ENCODE assay signal across 8 cellular contexts in the genomic region with DNA sequence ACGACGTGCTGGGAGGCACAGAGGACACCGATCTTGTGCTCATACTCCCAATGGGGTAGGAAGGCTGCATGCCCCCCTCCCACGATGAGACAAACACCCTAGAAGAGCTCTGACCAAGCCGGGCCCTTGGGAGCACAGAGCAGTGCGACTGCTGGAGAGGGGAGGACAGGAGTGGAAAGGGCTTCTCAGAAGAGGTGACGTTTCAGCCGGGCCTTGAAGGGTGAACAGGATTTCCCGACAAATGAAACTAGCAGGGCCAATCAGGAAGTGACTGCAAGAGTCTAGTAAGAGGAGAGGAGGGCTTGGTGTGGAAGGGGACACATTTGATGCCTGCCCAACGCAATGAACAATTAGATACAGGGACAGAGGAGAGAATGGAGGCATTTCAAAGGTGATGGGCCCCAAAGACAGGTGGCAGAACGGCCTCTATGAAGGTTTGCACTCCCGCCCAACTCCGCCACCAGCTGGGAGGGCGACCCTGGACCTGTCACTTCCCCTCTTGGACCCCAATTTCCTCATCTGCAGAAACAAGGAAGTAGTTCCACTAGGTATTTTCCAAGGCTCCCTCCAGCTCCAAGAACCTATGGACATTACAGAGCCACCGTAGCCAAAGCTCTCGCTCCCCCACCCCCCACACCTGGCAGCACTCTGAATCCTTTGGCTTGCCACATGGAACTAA. TPM values are rescaled to one million over a fixed set of nuclear protein-coding genes. Genes with fewer than 3 reads are reported as not detected.
DNase-seq lines count a peak whose midpoint lies in the region; ATAC-seq and TF ChIP-seq lines count a peak whose summit lies in the region.

No MANE protein-coding gene starts in this region.

- no peaks in the 10 kb centered on the region for H3K4me1 ChIP-seq in smooth muscle cell (ENCODE audit: low read depth)

- H3F3A ChIP-seq in smooth muscle cell (ENCODE audit: low read depth) = no peaks in the 10 kb centered on the region

- peak overlapping the region; percentile 100 for H3K27ac Mint-ChIP-seq in activated CD8-positive, alpha-beta T cell treated with anti-CD3 and anti-CD28 coated beads, Interleukin-2, amount 10 ng/mL, durations not matched to agents 7 days and 5 days
- peak overlapping the region; percentile 92 for H3K27ac Mint-ChIP-seq in memory B cell

- H3K27me3 Mint-ChIP-seq in activated CD8-positive, alpha-beta T cell treated with anti-CD3 and anti-CD28 coated beads, Interleukin-2, amount 10 ng/mL, durations not matched to agents 7 days and 5 days (ENCODE audit: low read depth) = no peaks in the 10 kb centered on the region
- no peaks in the 10 kb centered on the region for H3K27me3 Mint-ChIP-seq in memory B cell

- CTCF ChIA-PET in activated CD8-positive, alpha-beta T cell treated with anti-CD3 and anti-CD28 coated beads, Interleukin-2, amount 10 ng/mL, durations not matched to agents 7 days and 5 days (lab: Charles Lee) = interaction anchor here (1.0 to 7.0 kb wide), 6 partner anchors 14 to 204 kb away, joined by 3 to 37 read pairs (median 10); a partner anchor contains a TSS

- peaks cover 37% of the 10 kb centered on the region for H3K36me3 Mint-ChIP-seq in activated CD8-positive, alpha-beta T cell treated with anti-CD3 and anti-CD28 coated beads, Interleukin-2, amount 10 ng/mL, durations not matched to agents 7 days and 5 days (ENCODE audit: low read depth)
- H3K36me3 Mint-ChIP-seq in memory B cell = peaks cover 2% of the 10 kb centered on the region

- H4K20me1 ChIP-seq in smooth muscle cell (ENCODE audit: low read depth) = peaks cover 79% of the 10 kb centered on the region

- ATAC-seq in activated CD8-positive, alpha-beta T cell treated with anti-CD3 and anti-CD28 coated beads, Interleukin-2, amount 10 ng/mL, durations not matched to agents 7 days and 5 days = peak; percentile 3
- ATAC-seq in memory B cell (ENCODE audit: low read depth) = no peak
- ATAC-seq in GM18861 (IDR thresholded peaks at IDR 0.05; ENCODE audit: unreplicated experiment) = no peak

- peaks cover 28% of the 10 kb centered on the region for H3K4me1 Mint-ChIP-seq in activated CD8-positive, alpha-beta T cell treated with anti-CD3 and anti-CD28 coated beads, Interleukin-2, amount 10 ng/mL, durations not matched to agents 7 days and 5 days (ENCODE audit: low read depth)
- peaks cover 28% of the 10 kb centered on the region for H3K4me1 Mint-ChIP-seq in memory B cell

- no peak overlapping the region for H3K4me3 ChIP-seq in smooth muscle cell

- no peaks in the 10 kb centered on the region for H3K36me3 ChIP-seq in smooth muscle cell (ENCODE audit: low read depth)

- DNase-seq in stimulated activated CD4-positive, alpha-beta T cell treated with anti-CD3 and anti-CD28 coated beads, Interleukin-15, amount 100 ng/mL, for 24 hours = peak; percentile 46
- DNase-seq in stimulated activated CD4-positive, alpha-beta T cell treated with anti-CD3 and anti-CD28 coated beads, Interleukin-1b, Interleukin-23, amount 100 ng/mL, for 48 hours = no peak
- DNase-seq in activated CD8-positive, alpha-beta T cell treated with anti-CD3 and anti-CD28 coated beads, Interleukin-2, amount 10 ng/mL, durations not matched to agents 7 days and 5 days = peak; percentile 67
- DNase-seq in memory B cell (ENCODE audit: low spot score in 2 of 2) = no peak
- DNase-seq in NCI-H146 treated with DMSO at 0.1 percent for 48 hours (lab: John Stamatoyannopoulos, UW; ENCODE audit: unreplicated experiment) = no peak
- no peak for DNase-seq in ACHN
- no peak for DNase-seq in smooth muscle cell (lab: John Stamatoyannopoulos, UW; ENCODE audit: unreplicated experiment)

- H2AFZ ChIP-seq in smooth muscle cell (ENCODE audit: low read depth) = no peak overlapping the region

- peak overlapping the region; percentile 100 for H3K4me3 Mint-ChIP-seq in activated CD8-positive, alpha-beta T cell treated with anti-CD3 and anti-CD28 coated beads, Interleukin-2, amount 10 ng/mL, durations not matched to agents 7 days and 5 days
- peak overlapping the region; percentile 100 for H3K4me3 Mint-ChIP-seq in memory B cell

- H3K79me2 ChIP-seq in smooth muscle cell (ENCODE audit: low read depth) = peaks cover 54% of the 10 kb centered on the region

- no peaks in the 10 kb centered on the region for H3K9me3 Mint-ChIP-seq in activated CD8-positive, alpha-beta T cell treated with anti-CD3 and anti-CD28 coated beads, Interleukin-2, amount 10 ng/mL, durations not matched to agents 7 days and 5 days (ENCODE audit: insufficient read depth)
- H3K9me3 Mint-ChIP-seq in memory B cell = no peaks in the 10 kb centered on the region

- POLR2A ChIA-PET in activated CD8-positive, alpha-beta T cell treated with anti-CD3 and anti-CD28 coated beads, Interleukin-2, amount 10 ng/mL, durations not matched to agents 7 days and 5 days (lab: Charles Lee) = interaction anchor here (0.6 to 9.0 kb wide), 9 partner anchors 9 to 240 kb away, joined by 3 to 117 read pairs (median 3); a partner anchor contains a TSS

- no peak overlapping the region for H3K27ac ChIP-seq in smooth muscle cell (ENCODE audit: low read depth)

- H3K9me3 ChIP-seq in smooth muscle cell (replicated peaks; ENCODE audit: low read depth) = no peaks in the 10 kb centered on the region

- no peak overlapping the region for H3K4me2 ChIP-seq in smooth muscle cell

- 70% methylated on average over 16 of the region's 16 CpGs for WGBS in smooth muscle cell (ENCODE audit: low lambda C conversion rate)

- H3K27me3 ChIP-seq in smooth muscle cell (ENCODE audit: low read depth) = no peaks in the 10 kb centered on the region

- no peak overlapping the region for H3K9ac ChIP-seq in smooth muscle cell (ENCODE audit: low read depth)

- no peak for TF ChIP-seq CTCF in smooth muscle cell (IDR thresholded peaks at IDR 0.05; ENCODE audit: borderline replicate concordance, insufficient read depth, poor library complexity, severe bottlenecking)

- in situ Hi-C loops in ACHN (cut with HindIII; ENCODE audit: low pct_ligation_motif_present, low pct_unique_long_range_greater_than_20kb, low sequenced_read_pairs) = no loop called here

RNA-seq across cellular contexts. Expression of a gene that starts 3.9 kb away (rescaled TPM):
- 100 to 1,000 TPM; 141 to 146 TPM for total RNA-seq in activated CD8-positive, alpha-beta T cell treated with anti-CD3 and anti-CD28 coated beads, Interleukin-2, amount 10 ng/mL, durations not matched to agents 7 days and 5 days
- 23.3 and 23.7 TPM in 2 replicates for total RNA-seq in smooth muscle cell
- 22.8 and 28.0 TPM in 2 replicates for polyA plus RNA-seq in smooth muscle cell

RNA-seq across cellular contexts. Expression of a gene that starts 4.9 kb away (rescaled TPM):
- total RNA-seq in activated CD8-positive, alpha-beta T cell treated with anti-CD3 and anti-CD28 coated beads, Interleukin-2, amount 10 ng/mL, durations not matched to agents 7 days and 5 days = 1 to 10 TPM; 5.9 to 6.2 TPM
- 5.0 and 6.2 TPM in 2 replicates for total RNA-seq in smooth muscle cell
- 9.8 and 11.2 TPM in 2 replicates for polyA plus RNA-seq in smooth muscle cell

RNA-seq across cellular contexts. Expression of a gene that starts 23.2 kb away (rescaled TPM):
- 10 to 100 TPM; 12.1 to 13.6 TPM for total RNA-seq in activated CD8-positive, alpha-beta T cell treated with anti-CD3 and anti-CD28 coated beads, Interleukin-2, amount 10 ng/mL, durations not matched to agents 7 days and 5 days
- total RNA-seq in smooth muscle cell = not detected in 2 replicates
- 0.11 and 0.43 TPM in 2 replicates for polyA plus RNA-seq in smooth muscle cell

RNA-seq across cellular contexts. Expression of a gene that starts 32.8 kb away (rescaled TPM):
- 100 to 1,000 TPM in 1 of 2 experiments, 10 to 100 TPM in 1; 98.9 to 106 TPM for total RNA-seq in activated CD8-positive, alpha-beta T cell treated with anti-CD3 and anti-CD28 coated beads, Interleukin-2, amount 10 ng/mL, durations not matched to agents 7 days and 5 days
- total RNA-seq in smooth muscle cell = 80.1 and 81.2 TPM in 2 replicates
- polyA plus RNA-seq in smooth muscle cell = 124 and 149 TPM in 2 replicates

RNA-seq across cellular contexts. Expression of a gene that starts 41.6 kb away (rescaled TPM):
- 100 to 1,000 TPM; 317 to 324 TPM for total RNA-seq in activated CD8-positive, alpha-beta T cell treated with anti-CD3 and anti-CD28 coated beads, Interleukin-2, amount 10 ng/mL, durations not matched to agents 7 days and 5 days
- total RNA-seq in smooth muscle cell = 7.6 and 10.9 TPM in 2 replicates
- 11.5 and 15.5 TPM in 2 replicates for polyA plus RNA-seq in smooth muscle cell

Comparison
In these comparisons a context has a peak if more than half of its experiments do, and no peak if none do; other contexts are left out.
1. DNase-seq: peak in stimulated activated CD4-positive, alpha-beta T cell treated with anti-CD3 and anti-CD28 coated beads, Interleukin-15, amount 100 ng/mL, for 24 hours (single experiment) and activated CD8-positive, alpha-beta T cell treated with anti-CD3 and anti-CD28 coated beads, Interleukin-2, amount 10 ng/mL, durations not matched to agents 7 days and 5 days (single experiment); none in stimulated activated CD4-positive, alpha-beta T cell treated with anti-CD3 and anti-CD28 coated beads, Interleukin-1b, Interleukin-23, amount 100 ng/mL, for 48 hours (single experiment), memory B cell (0 of 2), NCI-H146 treated with DMSO at 0.1 percent for 48 hours (single experiment), ACHN (single experiment) and smooth muscle cell (single experiment).
2. RNA of a gene that starts 23.2 kb away (total RNA-seq): 12.1 to 13.6 TPM in activated CD8-positive, alpha-beta T cell treated with anti-CD3 and anti-CD28 coated beads, Interleukin-2, amount 10 ng/mL, durations not matched to agents 7 days and 5 days; not detected in smooth muscle cell; every median in the first group is over 10 times any median in the second.